Comparison of ENCODE assay signal across 8 cellular contexts in the genomic region with DNA sequence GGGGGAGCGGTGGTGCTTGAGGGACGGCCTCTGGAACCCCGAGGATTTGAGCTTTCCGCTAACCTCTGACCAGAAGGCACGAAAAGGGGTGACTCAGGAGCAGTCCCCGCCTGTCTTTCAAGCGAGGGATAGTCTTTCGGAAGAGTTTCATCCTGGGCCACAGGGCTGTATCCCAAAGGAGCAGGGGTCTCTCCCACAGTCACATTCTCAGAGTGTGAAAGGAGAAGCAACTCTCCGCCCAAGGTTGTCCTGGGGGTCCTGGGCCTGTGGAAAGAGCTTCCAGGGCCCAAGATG. TPM values are rescaled to one million over a fixed set of nuclear protein-coding genes. Genes with fewer than 3 reads are reported as not detected.
DNase-seq lines count a peak whose midpoint lies in the region; ATAC-seq and TF ChIP-seq lines count a peak whose summit lies in the region.

No MANE protein-coding gene starts in this region.

- H3K4me1 ChIP-seq in left ventricle myocardium inferior = peaks cover 58% of the 10 kb centered on the region
- peaks cover 64% of the 10 kb centered on the region for H3K4me1 ChIP-seq in mammary epithelial cell (ENCODE audit: insufficient read depth, low read length)
- H3K4me1 ChIP-seq in mucosa of descending colon (ENCODE audit: low read depth) = peaks cover 32% of the 10 kb centered on the region
- peaks cover 46% of the 10 kb centered on the region for H3K4me1 ChIP-seq in vagina

- in situ Hi-C loops in mammary epithelial cell (cut with MboI; ENCODE audit: low sequenced_read_pairs in 2 of 2) = loop anchor here (10.0 kb wide), 2 partner anchors 53 to 67 kb away; no protein-coding TSS in a partner anchor

- WGBS in mammary epithelial cell (ENCODE audit: low coverage, missing lambda C conversion rate) = 50% methylated on average over 2 of the region's 9 CpGs

- H3K9me3 ChIP-seq in left ventricle myocardium inferior (replicated peaks) = no peaks in the 10 kb centered on the region
- H3K9me3 ChIP-seq in mammary epithelial cell (replicated peaks; ENCODE audit: insufficient read depth, low read length) = no peaks in the 10 kb centered on the region
- H3K9me3 ChIP-seq in mucosa of descending colon = no peaks in the 10 kb centered on the region
- H3K9me3 ChIP-seq in vagina = no peaks in the 10 kb centered on the region

- BruUV-seq in mammary epithelial cell (replicated peaks; lab: Mats Ljungman, UMichigan) = no TSS peak

- H3K79me2 ChIP-seq in mammary epithelial cell (ENCODE audit: insufficient read depth, low read length) = peaks cover 43% of the 10 kb centered on the region

- H3K4me3 ChIP-seq in left ventricle myocardium inferior (peak overlapping the region; percentile 80), mammary epithelial cell (replicated peaks in 1 of 3; ENCODE audit: insufficient read depth in 1 of 3, low read depth in 2 of 3, low read length in 3 of 3) (peak overlapping the region in 2 of 3 experiments; percentile 6 to 21), mucosa of descending colon (peak overlapping the region; percentile 7), vagina (peak overlapping the region; percentile 60 to 75)

- DNase-seq in left ventricle myocardium inferior (no peak), left ventricle myocardium superior (no peak), mammary epithelial cell (no peak), mucosa of descending colon (peak in 1 of 3 donors; percentile 42), vagina (ENCODE audit: extremely low spot score in 2 of 2) (no peak), NCI-H748 (lab: John Stamatoyannopoulos, UW; ENCODE audit: unreplicated experiment) (no peak)
- no peak for DNase-seq in activated CD4-positive, alpha-beta T cell treated with anti-CD3 and anti-CD28 coated beads, Interleukin-2, amount 50 U/mL, for 1 hour

- dilution Hi-C loops in mammary epithelial cell (cut with HindIII; ENCODE audit: low sequenced_read_pairs) = loop anchor here (10.0 kb wide), 1 partner anchor 57 kb away; no protein-coding TSS in a partner anchor

- peak overlapping the region; percentile 35 for H2AFZ ChIP-seq in mammary epithelial cell (ENCODE audit: low read depth, low read length)

- H3K9ac ChIP-seq in mammary epithelial cell (ENCODE audit: insufficient read depth, low read length) = peak overlapping the region; percentile 69

- H3K27me3 ChIP-seq in left ventricle myocardium inferior (ENCODE audit: low read depth) = no peaks in the 10 kb centered on the region
- H3K27me3 ChIP-seq in mammary epithelial cell (ENCODE audit: insufficient read depth, low read length) = no peaks in the 10 kb centered on the region
- no peaks in the 10 kb centered on the region for H3K27me3 ChIP-seq in vagina

- no peak for TF ChIP-seq POLR2A in vagina (IDR thresholded peaks at IDR 0.05)

- H3K36me3 ChIP-seq in left ventricle myocardium inferior (peaks cover 13% of the 10 kb centered on the region), mammary epithelial cell (ENCODE audit: insufficient read depth, low read length) (peaks cover 7% of the 10 kb centered on the region), mucosa of descending colon (ENCODE audit: low read depth) (no peaks in the 10 kb centered on the region), vagina (peaks cover 0 to under 1% of the 10 kb centered on the region in 2 donors)

- CTCF ChIA-PET in mammary epithelial cell (lab: Charles Lee; ENCODE audit: low non-redundant PET) = no interaction called here

- H3K4me2 ChIP-seq in mammary epithelial cell (ENCODE audit: insufficient read depth, low read depth, low read length) = peak overlapping the region; percentile 75

- intact Hi-C loops in left ventricle myocardium inferior (cut with micrococcal nuclease) = loop anchor here (10.0 kb wide), 2 partner anchors 47 to 53 kb away; no protein-coding TSS in a partner anchor
- intact Hi-C loops in left ventricle myocardium superior (cut with micrococcal nuclease) = loop anchor here (10.0 kb wide), 1 partner anchor 53 kb away; no protein-coding TSS in a partner anchor
- intact Hi-C loops in mammary epithelial cell (cut with micrococcal nuclease) = loop anchor here (1.0 kb wide), 1 partner anchor 66 kb away; no protein-coding TSS in a partner anchor
- intact Hi-C loops in mucosa of descending colon (cut with DNase I, micrococcal nuclease) = no loop called here
- intact Hi-C loops in vagina (cut with DNase I) = loop anchor here (10.0 kb wide), 1 partner anchor 67 kb away; no protein-coding TSS in a partner anchor

- ATAC-seq in left ventricle myocardium superior (no peak), mucosa of descending colon (no peak), HG03354 (IDR thresholded peaks at IDR 0.05; ENCODE audit: poor library complexity, severe bottlenecking, unreplicated experiment) (no peak)

- H3K27ac ChIP-seq in left ventricle myocardium inferior (replicated peaks) (peak overlapping the region; percentile 95), mammary epithelial cell (ENCODE audit: insufficient read depth, low read depth, low read length) (peak overlapping the region; percentile 61), vagina (peak overlapping the region; percentile 98)

- H4K20me1 ChIP-seq in mammary epithelial cell (ENCODE audit: insufficient read depth, low read length) = no peaks in the 10 kb centered on the region

- TF ChIP-seq CTCF in left ventricle myocardium inferior (IDR thresholded peaks at IDR 0.05; ENCODE audit: borderline replicate concordance) = no peak
- no peak for TF ChIP-seq CTCF in mammary epithelial cell (conservative IDR thresholded peaks at IDR 0.05 in 1 of 2, IDR thresholded peaks at IDR 0.05 in 1 of 2; ENCODE audit: extremely low read depth in 1 of 2, insufficient read depth in 1 of 2, low read depth in 1 of 2, low read length in 2 of 2)
- TF ChIP-seq CTCF in mucosa of descending colon (IDR thresholded peaks at IDR 0.05) = no peak
- no peak for TF ChIP-seq CTCF in vagina (IDR thresholded peaks at IDR 0.05)

RNA-seq across cellular contexts. Expression of a gene that starts 1.4 kb away (rescaled TPM):
- total RNA-seq in left ventricle myocardium inferior (23.1 TPM), left ventricle myocardium superior (25.2 TPM), mammary epithelial cell (100 to 1,000 TPM in 1 of 2 donors, 10 to 100 TPM in 1; 64.7 to 167 TPM), mucosa of descending colon (10 to 100 TPM in 1 of 3 donors, 1 to 10 TPM in 2; 6.9 to 12.3 (median 8.0) TPM), vagina (59.9 TPM)
- 212 TPM for polyA plus RNA-seq in mammary epithelial cell
- polyA minus RNA-seq in mammary epithelial cell = 293 TPM

Comparison
In these comparisons a context has a peak if more than half of its experiments do, and no peak if none do; other contexts are left out.
1. H3K4me3 ChIP-seq: peak in every context shown above with its lines; median percentile 80 in left ventricle myocardium inferior; 68 in vagina; 14 in mammary epithelial cell; 7 in mucosa of descending colon.
2. intact Hi-C loops: an anchor here in left ventricle myocardium inferior (10.0 kb wide), left ventricle myocardium superior (10.0 kb wide), mammary epithelial cell (1.0 kb wide) and vagina (10.0 kb wide); none called in mucosa of descending colon.